In the genomic region with DNA sequence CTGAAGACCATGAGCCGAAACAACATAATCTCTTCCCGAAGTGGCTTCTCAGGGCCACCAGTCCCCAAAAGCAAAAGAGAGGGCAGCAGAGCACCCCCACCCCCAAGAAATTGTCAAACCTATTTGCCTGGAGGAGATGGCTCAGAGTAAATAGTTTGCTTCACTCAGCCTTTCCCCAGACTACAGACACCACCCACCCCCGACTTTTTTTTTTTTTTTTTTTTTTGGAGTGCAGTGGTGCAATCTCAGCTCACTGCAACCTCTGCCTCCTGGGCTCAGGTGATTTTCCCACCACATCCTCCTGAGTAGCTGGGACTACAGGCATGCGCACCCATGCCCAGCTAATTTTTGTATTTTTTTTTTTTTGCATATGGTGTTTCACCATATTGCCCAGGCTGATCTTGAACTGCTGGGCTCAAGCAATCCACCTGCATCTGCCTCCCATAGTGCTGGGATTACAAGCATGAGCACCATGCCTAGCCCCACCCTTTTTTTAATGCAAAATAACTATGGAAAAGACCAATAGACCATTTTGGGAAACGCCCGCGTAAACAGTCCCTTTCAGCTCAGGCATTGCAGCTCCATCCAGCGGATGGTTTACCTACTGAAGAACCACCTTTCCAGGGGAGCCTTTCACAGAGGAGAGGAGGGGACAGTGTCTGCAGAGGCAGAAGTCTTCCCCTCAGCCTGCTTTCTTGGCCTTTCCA, we compare ENCODE assay signal across 2 cellular contexts.
TF ChIP-seq lines count a peak whose summit lies in the region.

No MANE protein-coding gene starts in this region.

TF ChIP-seq in IMR-90, 13 proteins besides CTCF, POLR2A, EP300 and RAD21:
- TF ChIP-seq CEBPB (IDR thresholded peaks at IDR 0.05; ENCODE audit: low read depth, low read length): no peak
- TF ChIP-seq BHLHE40 (IDR thresholded peaks at IDR 0.05; ENCODE audit: low read depth, low read length): no peak
- TF ChIP-seq FOS (IDR thresholded peaks at IDR 0.05; ENCODE audit: low read depth, low read length): no peak
- no peak for TF ChIP-seq RCOR1 (IDR thresholded peaks at IDR 0.05; ENCODE audit: insufficient replicate concordance, low read length)
- TF ChIP-seq MAZ (IDR thresholded peaks at IDR 0.05; ENCODE audit: borderline replicate concordance, low read depth, low read length): no peak
- TF ChIP-seq, protein P1, sequence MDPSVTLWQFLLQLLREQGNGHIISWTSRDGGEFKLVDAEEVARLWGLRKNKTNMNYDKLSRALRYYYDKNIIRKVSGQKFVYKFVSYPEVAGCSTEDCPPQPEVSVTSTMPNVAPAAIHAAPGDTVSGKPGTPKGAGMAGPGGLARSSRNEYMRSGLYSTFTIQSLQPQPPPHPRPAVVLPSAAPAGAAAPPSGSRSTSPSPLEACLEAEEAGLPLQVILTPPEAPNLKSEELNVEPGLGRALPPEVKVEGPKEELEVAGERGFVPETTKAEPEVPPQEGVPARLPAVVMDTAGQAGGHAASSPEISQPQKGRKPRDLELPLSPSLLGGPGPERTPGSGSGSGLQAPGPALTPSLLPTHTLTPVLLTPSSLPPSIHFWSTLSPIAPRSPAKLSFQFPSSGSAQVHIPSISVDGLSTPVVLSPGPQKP (IDR thresholded peaks at IDR 0.05; ENCODE audit: borderline replicate concordance, low read depth, low read length): no peak
- TF ChIP-seq, protein P2, sequence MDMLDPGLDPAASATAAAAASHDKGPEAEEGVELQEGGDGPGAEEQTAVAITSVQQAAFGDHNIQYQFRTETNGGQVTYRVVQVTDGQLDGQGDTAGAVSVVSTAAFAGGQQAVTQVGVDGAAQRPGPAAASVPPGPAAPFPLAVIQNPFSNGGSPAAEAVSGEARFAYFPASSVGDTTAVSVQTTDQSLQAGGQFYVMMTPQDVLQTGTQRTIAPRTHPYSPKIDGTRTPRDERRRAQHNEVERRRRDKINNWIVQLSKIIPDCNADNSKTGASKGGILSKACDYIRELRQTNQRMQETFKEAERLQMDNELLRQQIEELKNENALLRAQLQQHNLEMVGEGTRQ (IDR thresholded peaks at IDR 0.05; ENCODE audit: low read depth, low read length): no peak
- no peak for TF ChIP-seq CHD1 (IDR thresholded peaks at IDR 0.05; ENCODE audit: low read depth, low read length)
- no peak for TF ChIP-seq RFX5 (IDR thresholded peaks at IDR 0.05; ENCODE audit: low read depth, low read length)
- TF ChIP-seq NFE2L2 (IDR thresholded peaks at IDR 0.05; ENCODE audit: low read depth, low read length): no peak

TF ChIP-seq in liver, 16 proteins besides CTCF, POLR2A, EP300 and RAD21:
- TF ChIP-seq JUND (IDR thresholded peaks at IDR 0.05) (no peak), YY1 (IDR thresholded peaks at IDR 0.05) (no peak), EGR1 (IDR thresholded peaks at IDR 0.05; ENCODE audit: low read depth in 2 of 2) (no peak), FOXA1 (IDR thresholded peaks at IDR 0.05) (no peak), SP1 (IDR thresholded peaks at IDR 0.05) (no peak), MAX (IDR thresholded peaks at IDR 0.05) (no peak), ZBTB33 (IDR thresholded peaks at IDR 0.05) (no peak), GABPA (IDR thresholded peaks at IDR 0.05 in 1 of 2, conservative IDR thresholded peaks at IDR 0.05 in 1 of 2) (no peak), HNF4A (conservative IDR thresholded peaks at IDR 0.05) (peak in 1 of 2 donors; percentile 44), RXRA (IDR thresholded peaks at IDR 0.05) (peak in 1 of 2 donors; percentile 29)
TF ChIP-seq in liver: peak in this region for 2.
